13 cellular contexts compared by ENCODE assay signal in genomic region chr10:87014986-87015716, GRCh38. TPM values are rescaled to one million over a fixed set of nuclear protein-coding genes. Genes with fewer than 3 reads are reported as not detected.
"Had no signal": no experiment of that assay in that cellular context is flagged by ENCODE, and none has a peak within 500 bp of the region (broad histone marks: within the 10 kb centered on the region; RNA-seq: fewer than 3 reads in every experiment).

No MANE protein-coding gene starts in this region.

RNA-seq across cellular contexts. Expression of gene FAM25A, which starts 4.9 kb away (rescaled TPM):
- total RNA-seq: activated B cell treated with CpG ODN at 0.5 μM for 24 hours; activated CD8-positive, alpha-beta T cell treated with anti-CD3 and anti-CD28 coated beads for 36 hours; activated naive CD8-positive, alpha-beta T cell treated with anti-CD3 and anti-CD28 coated beads for 36 hours; activated T-cell treated with anti-CD3 and anti-CD28 coated beads, Interleukin-2, amount 50 U/mL, for 4 hours; activated T-helper 17 cell treated with anti-CD3 and anti-CD28 coated beads, Interleukin-2, amount 50 U/mL, for 72 hours; aorta; body of pancreas; endodermal cell; epithelial cell of proximal tubule; gastrocnemius medialis; heart left ventricle; T-cell; T-helper 2 cell treated with Interferon-gamma antibody and Interleukin-4, amounts not matched to agents 100 ng/mL and 5 ng/mL, for 36 hours had no signal
- polyA plus RNA-seq: aorta, heart left ventricle had no signal

RNA-seq across cellular contexts. Expression of gene ADIRF, which starts 46.9 kb away (rescaled TPM):
- total RNA-seq: activated CD8-positive, alpha-beta T cell treated with anti-CD3 and anti-CD28 coated beads for 36 hours; activated naive CD8-positive, alpha-beta T cell treated with anti-CD3 and anti-CD28 coated beads for 36 hours; activated T-helper 17 cell treated with anti-CD3 and anti-CD28 coated beads, Interleukin-2, amount 50 U/mL, for 72 hours; T-helper 2 cell treated with Interferon-gamma antibody and Interleukin-4, amounts not matched to agents 100 ng/mL and 5 ng/mL, for 36 hours had no signal

RNA-seq across cellular contexts. Expression of gene SNCG, which starts 56.8 kb away (rescaled TPM):
- total RNA-seq: activated B cell treated with CpG ODN at 0.5 μM for 24 hours; activated CD8-positive, alpha-beta T cell treated with anti-CD3 and anti-CD28 coated beads for 36 hours; activated naive CD8-positive, alpha-beta T cell treated with anti-CD3 and anti-CD28 coated beads for 36 hours; activated T-helper 17 cell treated with anti-CD3 and anti-CD28 coated beads, Interleukin-2, amount 50 U/mL, for 72 hours; T-helper 2 cell treated with Interferon-gamma antibody and Interleukin-4, amounts not matched to agents 100 ng/mL and 5 ng/mL, for 36 hours had no signal

RNA-seq across cellular contexts. Expression of gene MMRN2, which starts 57.7 kb away (rescaled TPM):
- total RNA-seq: activated CD8-positive, alpha-beta T cell treated with anti-CD3 and anti-CD28 coated beads for 36 hours; activated naive CD8-positive, alpha-beta T cell treated with anti-CD3 and anti-CD28 coated beads for 36 hours; T-helper 2 cell treated with Interferon-gamma antibody and Interleukin-4, amounts not matched to agents 100 ng/mL and 5 ng/mL, for 36 hours had no signal
